In the genomic region with DNA sequence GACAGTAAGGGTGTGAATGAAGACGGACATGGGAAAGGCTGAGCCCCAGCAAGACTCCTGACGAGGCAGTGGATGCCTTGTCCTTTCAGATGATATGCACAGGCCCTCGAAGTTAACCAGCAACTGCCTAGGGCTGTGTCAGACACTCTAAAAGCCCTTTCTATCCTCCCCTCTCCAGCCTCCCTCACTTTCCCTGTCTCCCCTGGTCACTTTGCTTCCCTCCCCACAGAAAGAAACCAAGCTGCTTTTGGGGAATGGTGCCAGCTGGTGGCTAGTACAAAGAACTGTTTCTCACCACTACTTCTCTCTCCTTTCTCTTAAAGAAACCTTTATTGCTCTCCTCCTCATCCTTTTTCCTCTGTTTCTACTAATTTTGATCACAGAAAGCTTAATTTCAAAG, we compare ENCODE assay signal across 11 cellular contexts. TPM values are rescaled to one million over a fixed set of nuclear protein-coding genes. Genes with fewer than 3 reads are reported as not detected.
DNase-seq lines count a peak whose midpoint lies in the region; ATAC-seq and TF ChIP-seq lines count a peak whose summit lies in the region.
"Had no signal": no experiment of that assay in that cellular context is flagged by ENCODE, and none has a peak within 500 bp of the region (broad histone marks: within the 10 kb centered on the region; RNA-seq: fewer than 3 reads in every experiment).

No MANE protein-coding gene starts in this region.

- peaks cover 4% of the 10 kb centered on the region for H3K36me3 ChIP-seq in fibroblast of lung (ENCODE audit: control insufficient read depth, insufficient read depth, low read length)

- CTCF ChIA-PET in RWPE1 (lab: Yijun Ruan, JAX): interaction anchor here (0.7 to 1.1 kb wide), 6 partner anchors 9 to 122 kb away, joined by 3 to 5 read pairs (median 4); no protein-coding TSS in a partner anchor

- POLR2A ChIA-PET in RWPE1 (lab: Yijun Ruan, JAX; ENCODE audit: low non-redundant PET): no interaction called here

- H3K4me3 ChIP-seq in fibroblast of lung (replicated peaks in 1 of 4; ENCODE audit: control extremely low read depth in 1 of 4, insufficient read depth in 1 of 4, low read depth in 3 of 4, low read length in 4 of 4): no peak overlapping the region

- H2AFZ ChIP-seq in fibroblast of lung (ENCODE audit: low read length): no peak overlapping the region

- peaks cover 2% of the 10 kb centered on the region for H3K4me1 ChIP-seq in fibroblast of lung (ENCODE audit: control insufficient read depth, extremely low read depth, insufficient read depth, low read length)

- TF ChIP-seq CTCF in GM12874 (IDR thresholded peaks at IDR 0.05; ENCODE audit: insufficient read depth, low read depth, low read length): 0 out of 2 replicates have a peak, but pooled peaks have one; percentile 19
- TF ChIP-seq CTCF in RWPE1 (conservative IDR thresholded peaks at IDR 0.05; ENCODE audit: low read depth): peak; percentile 27
- TF ChIP-seq CTCF in fibroblast of lung (conservative IDR thresholded peaks at IDR 0.05 in 1 of 2, IDR thresholded peaks at IDR 0.05 in 1 of 2; ENCODE audit: low read depth in 1 of 2, low read length in 2 of 2): peak; percentile 38 to 49
- no peak for TF ChIP-seq CTCF in GM20000 (IDR thresholded peaks at IDR 0.05; ENCODE audit: extremely low read depth, missing control alignments)

- no peaks in the 10 kb centered on the region for H3K79me2 ChIP-seq in fibroblast of lung (ENCODE audit: control insufficient read depth, insufficient read depth, low read length)

- DNase-seq in RWPE1 (ENCODE audit: low spot score) (no peak), fibroblast of lung (ENCODE audit: low read depth in 2 of 2) (peak; percentile 34 to 42), putamen (ENCODE audit: low spot score) (peak; percentile 19), GM20000 (ENCODE audit: low spot score) (no peak), NCI-H187 (lab: John Stamatoyannopoulos, UW) (no peak)
- DNase-seq: activated CD4-positive, alpha-beta memory T cell treated with anti-CD3 and anti-CD28 coated beads, Interleukin-2, amount 10 ng/mL, durations not matched to agents 7 days and 5 days; NCI-H345 had no signal

- H4K20me1 ChIP-seq in fibroblast of lung (ENCODE audit: control insufficient read depth, extremely low read depth, insufficient read depth, low read length): no peaks in the 10 kb centered on the region

- H3K27ac ChIP-seq in RWPE1 (no peak overlapping the region), fibroblast of lung (ENCODE audit: insufficient read depth, low read length) (no peak overlapping the region)

- ATAC-seq in HG03565 (IDR thresholded peaks at IDR 0.05; ENCODE audit: unreplicated experiment) (no peak), HG03039 (IDR thresholded peaks at IDR 0.05; ENCODE audit: unreplicated experiment) (no peak)
- ATAC-seq: stimulated activated memory B cell treated with anti-CD40 and anti-IgM and Interleukin-4, amounts not matched to agents 10 μg/mL and 1 μg/mL and 100 μg/mL, for 72 hours had no signal

- H3K9ac ChIP-seq in fibroblast of lung (ENCODE audit: insufficient read depth, low read length): no peak overlapping the region

- H3K4me2 ChIP-seq in fibroblast of lung (ENCODE audit: extremely low read depth, insufficient read depth, low read length): no peak overlapping the region

- H3K27me3 ChIP-seq in fibroblast of lung (ENCODE audit: control insufficient read depth, insufficient read depth, low read length): no peaks in the 10 kb centered on the region

- no peaks in the 10 kb centered on the region for H3K9me3 ChIP-seq in fibroblast of lung (ENCODE audit: control insufficient read depth, insufficient read depth, low read depth, low read length)

RNA-seq across cellular contexts. Expression of gene LHFPL2, which starts 21.4 kb away (rescaled TPM):
- 38.8 and 51.4 TPM in 2 replicates for total RNA-seq in fibroblast of lung
- polyA plus RNA-seq in fibroblast of lung: 13.7 and 27.4 TPM in 2 replicates
- 14.6 and 32.5 TPM in 2 replicates for polyA plus RNA-seq in fibroblast of lung (2012)
- 13.7 and 57.6 TPM in 2 replicates for polyA minus RNA-seq in fibroblast of lung (ENCODE audit: low replicate concordance)

Comparison
In these comparisons a context has a peak if more than half of its experiments do, and no peak if none do; other contexts are left out.
1. DNase-seq: peak in fibroblast of lung (2 of 2) and putamen (single experiment); none in RWPE1 (single experiment), GM20000 (single experiment) and NCI-H187 (0 of 2).